ENCODE assay signal across 21 cellular contexts in genomic region chr20:55160022-55160421, GRCh38.
DNase-seq lines count a peak whose midpoint lies in the region; ATAC-seq, FAIRE-seq and TF ChIP-seq lines count a peak whose summit lies in the region.
"Had no signal": no experiment of that assay in that cellular context is flagged by ENCODE, and none has a peak within 500 bp of the region (broad histone marks: within the 10 kb centered on the region; RNA-seq: fewer than 3 reads in every experiment).

No MANE protein-coding gene starts in this region.

- H3F3A ChIP-seq in smooth muscle cell (ENCODE audit: low read depth) = no peaks in the 10 kb centered on the region

- no peaks in the 10 kb centered on the region for H3K4me1 ChIP-seq in smooth muscle cell (ENCODE audit: low read depth)
- H3K4me1 ChIP-seq: body of pancreas, heart left ventricle, pancreas had no signal

- no peaks in the 10 kb centered on the region for H3K9me3 ChIP-seq in smooth muscle cell (replicated peaks; ENCODE audit: low read depth)
- H3K9me3 ChIP-seq: body of pancreas, pancreas had no signal

- no peaks in the 10 kb centered on the region for H3K36me3 ChIP-seq in smooth muscle cell (ENCODE audit: low read depth)
- H3K36me3 ChIP-seq: heart left ventricle, pancreas had no signal

- no peak overlapping the region for H3K4me2 ChIP-seq in smooth muscle cell

- no peak overlapping the region for H3K9ac ChIP-seq in smooth muscle cell (ENCODE audit: low read depth)

- no peaks in the 10 kb centered on the region for H3K27me3 ChIP-seq in smooth muscle cell (ENCODE audit: low read depth)
- H3K27me3 ChIP-seq: body of pancreas, heart left ventricle, pancreas had no signal

- no peaks in the 10 kb centered on the region for H3K79me2 ChIP-seq in smooth muscle cell (ENCODE audit: low read depth)

- no peaks in the 10 kb centered on the region for H4K20me1 ChIP-seq in smooth muscle cell (ENCODE audit: low read depth)

- 60% methylated on average over 3 of the region's 3 CpGs for WGBS in smooth muscle cell (ENCODE audit: low lambda C conversion rate)

- ATAC-seq in HG03175 (IDR thresholded peaks at IDR 0.05; ENCODE audit: unreplicated experiment) = no peak
- ATAC-seq: body of pancreas; heart left ventricle; pancreas; stimulated activated memory B cell treated with anti-CD40 and anti-IgM and Interleukin-4, amounts not matched to agents 10 μg/mL and 1 μg/mL and 100 μg/mL, for 72 hours had no signal

- DNase-seq in HTR-8/SVneo (ENCODE audit: insufficient read length, low spot score) (peak; percentile 29), T1000 (lab: John Stamatoyannopoulos, UW) (peak; percentile 69), kidney glomerular epithelial cell (lab: John Stamatoyannopoulos, UW) (peak; percentile 66), smooth muscle cell (lab: John Stamatoyannopoulos, UW; ENCODE audit: unreplicated experiment) (no peak)
- DNase-seq in activated CD4-positive, alpha-beta T cell treated with anti-CD3 and anti-CD28 coated beads for 1 hour = no peak
- no peak for DNase-seq in activated CD8-positive, alpha-beta memory T cell treated with anti-CD3 and anti-CD28 coated beads, Interleukin-2, amount 50 U/mL, for 4 hours
- DNase-seq: activated CD4-positive, CD25-positive, alpha-beta regulatory T cell treated with anti-CD3 and anti-CD28 coated beads, Interleukin-2, amount 50 U/mL, for 72 hours; body of pancreas; CD8-positive, alpha-beta memory T cell; DMS79; GOT3; heart left ventricle; NCI-H2029 treated with DMSO at 0.1 percent for 48 hours; NCI-H446; pancreas; Right ventricle myocardium superior; stimulated activated CD4-positive, alpha-beta T cell treated with anti-CD3 and anti-CD28 coated beads, Interleukin-1b, Interleukin-23, amount 100 ng/mL, for 48 hours had no signal

- no peak overlapping the region for H3K4me3 ChIP-seq in smooth muscle cell
- H3K4me3 ChIP-seq: body of pancreas, heart left ventricle, lung, pancreas had no signal

- FAIRE-seq in HTR-8/SVneo (lab: Jason Lieb, UNC) = peak; percentile 88
- FAIRE-seq: GM12892, pancreas had no signal

- peak overlapping the region; percentile 65 for H3K27ac ChIP-seq in smooth muscle cell (ENCODE audit: low read depth)
- H3K27ac ChIP-seq: body of pancreas, heart left ventricle, pancreas had no signal

- H2AFZ ChIP-seq in smooth muscle cell (ENCODE audit: low read depth) = no peak overlapping the region

- TF ChIP-seq CTCF in smooth muscle cell (IDR thresholded peaks at IDR 0.05; ENCODE audit: borderline replicate concordance, insufficient read depth, poor library complexity, severe bottlenecking) = no peak

Comparison
In these comparisons a context has a peak if more than half of its experiments do, and no peak if none do; other contexts are left out.
1. DNase-seq: peak in HTR-8/SVneo (single experiment), T1000 (single experiment) and kidney glomerular epithelial cell (single experiment); none in smooth muscle cell (single experiment), activated CD4-positive, alpha-beta T cell treated with anti-CD3 and anti-CD28 coated beads for 1 hour (single experiment) and activated CD8-positive, alpha-beta memory T cell treated with anti-CD3 and anti-CD28 coated beads, Interleukin-2, amount 50 U/mL, for 4 hours (single experiment).